ENCODE assay signal across 8 cellular contexts in the genomic region with DNA sequence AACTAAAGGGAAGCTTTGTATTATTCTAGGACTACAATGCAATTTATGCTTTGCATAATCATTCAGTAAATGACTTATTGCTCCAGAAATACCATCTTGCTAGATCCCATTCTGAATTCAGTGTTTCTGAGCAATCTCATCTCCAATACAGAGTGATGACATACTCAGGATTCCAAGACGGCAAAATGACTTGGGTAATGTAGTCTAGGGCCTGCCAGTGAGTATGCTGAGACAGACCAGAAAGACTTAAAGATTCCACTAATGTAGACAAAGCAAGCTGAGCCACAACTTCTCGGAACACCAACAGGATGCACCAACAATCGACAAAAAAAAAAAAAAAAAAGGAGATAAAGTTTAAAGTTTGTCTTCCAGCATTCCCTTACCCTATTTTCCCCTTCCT. TPM values are rescaled to one million over a fixed set of nuclear protein-coding genes. Genes with fewer than 3 reads are reported as not detected.
DNase-seq lines count a peak whose midpoint lies in the region; ATAC-seq and TF ChIP-seq lines count a peak whose summit lies in the region.

No MANE protein-coding gene starts in this region.

- no peaks in the 10 kb centered on the region for H3K36me3 Mint-ChIP-seq in Caco-2 (ENCODE audit: insufficient read depth, unreplicated experiment)

- POLR2A ChIA-PET in Caco-2 (lab: Charles Lee): interaction anchor here (0.7 kb wide), 1 partner anchor 108 kb away, joined by 7 read pairs; no protein-coding TSS in a partner anchor

- no peak for ATAC-seq in GM19328 (IDR thresholded peaks at IDR 0.05; ENCODE audit: unreplicated experiment)
- ATAC-seq in GM18511 (IDR thresholded peaks at IDR 0.05; ENCODE audit: unreplicated experiment): no peak

- H3K4me1 ChIP-seq in Caco-2: peaks cover 20% of the 10 kb centered on the region

- no peak overlapping the region for H3K27ac ChIP-seq in substantia nigra (ENCODE audit: low read depth, low read length, poor library complexity, severe bottlenecking)

- H3K27me3 Mint-ChIP-seq in Caco-2 (ENCODE audit: insufficient read depth, unreplicated experiment): no peaks in the 10 kb centered on the region

- H3K27ac Mint-ChIP-seq in Caco-2 (ENCODE audit: unreplicated experiment): peak overlapping the region; percentile 57

- CTCF ChIA-PET in Caco-2 (lab: Charles Lee): interaction anchor here (0.9 to 1.3 kb wide), 4 partner anchors 14 to 391 kb away, joined by 3 to 4 read pairs (median 3); a partner anchor contains a TSS

- peak overlapping the region; percentile 77 for H3K4me3 Mint-ChIP-seq in Caco-2 (ENCODE audit: unreplicated experiment)

- DNase-seq in Caco-2 (no peak), NCI-H69 (lab: John Stamatoyannopoulos, UW) (peak; percentile 39), dedifferentiated amniotic fluid mesenchymal stem cell (ENCODE audit: extremely low spot score) (peak; percentile 69), myocyte (ENCODE audit: low read depth) (peak; percentile 40), substantia nigra (lab: John Stamatoyannopoulos, UW) (no peak), GOT3 (lab: John Stamatoyannopoulos, UW) (no peak)

- no peaks in the 10 kb centered on the region for H3K27me3 ChIP-seq in Caco-2 (replicated peaks; ENCODE audit: control insufficient read depth, insufficient read depth, low read length)

- no peaks in the 10 kb centered on the region for H3K36me3 ChIP-seq in Caco-2 (ENCODE audit: control insufficient read depth, insufficient read depth, low read length)

- H3K4me3 ChIP-seq in Caco-2 (ENCODE audit: low read depth, low read length): peak overlapping the region; percentile 85

- TSS peak; percentile 65 for BruUV-seq in Caco-2 (replicated peaks; lab: Mats Ljungman, UMichigan)

- H3K4me1 Mint-ChIP-seq in Caco-2 (ENCODE audit: low read depth, unreplicated experiment): peaks cover 14% of the 10 kb centered on the region

- no peaks in the 10 kb centered on the region for H3K9me3 ChIP-seq in Caco-2

- intact Hi-C loops in Caco-2 (cut with micrococcal nuclease; ENCODE audit: unreplicated experiment): loop anchor here (5.0 kb wide), 3 partner anchors 270 to 385 kb away; a partner anchor contains a TSS

- no peak for TF ChIP-seq CTCF in Caco-2 (IDR thresholded peaks at IDR 0.05; ENCODE audit: insufficient read depth in 1 of 2, low read depth in 1 of 2, low read length in 1 of 2, severe bottlenecking in 1 of 2, unreplicated experiment in 1 of 2)

- no peaks in the 10 kb centered on the region for H3K9me3 Mint-ChIP-seq in Caco-2 (ENCODE audit: unreplicated experiment)

RNA-seq across cellular contexts. Expression of a gene that starts 0.9 kb away (rescaled TPM):
- 29.0 and 29.5 TPM in 2 replicates for total RNA-seq in Caco-2 (2022)
- 22.7 and 27.9 TPM in 2 replicates for total RNA-seq in myocyte
- polyA plus RNA-seq in myocyte (2012): 15.4 TPM

Comparison
In these comparisons a context has a peak if more than half of its experiments do, and no peak if none do; other contexts are left out.
1. DNase-seq: peak in NCI-H69 (single experiment), dedifferentiated amniotic fluid mesenchymal stem cell (single experiment) and myocyte (single experiment); none in Caco-2 (0 of 2), substantia nigra (0 of 49) and GOT3 (single experiment).